ENCODE assay signal across 10 cellular contexts in genomic region chr19:42121036-42121621, GRCh38. TPM values are rescaled to one million over a fixed set of nuclear protein-coding genes. Genes with fewer than 3 reads are reported as not detected.
DNase-seq lines count a peak whose midpoint lies in the region; ATAC-seq and TF ChIP-seq lines count a peak whose summit lies in the region.
"Had no signal": no experiment of that assay in that cellular context is flagged by ENCODE, and none has a peak within 500 bp of the region (broad histone marks: within the 10 kb centered on the region; RNA-seq: fewer than 3 reads in every experiment).

No MANE protein-coding gene starts in this region.

- H3K4me1 ChIP-seq in CD8-positive, alpha-beta T cell (ENCODE audit: insufficient read depth, low read length) = peaks cover 49% of the 10 kb centered on the region
- no peaks in the 10 kb centered on the region for H3K4me1 ChIP-seq in HEK293 (ENCODE audit: control insufficient read depth, insufficient read depth, low read length)

- no peak for DNase-seq in CD8-positive, alpha-beta T cell
- no peak for DNase-seq in activated T-helper 2 cell treated with anti-CD3 and anti-CD28 coated beads, Interferon-gamma antibody, Interleukin-2, Interleukin-4, amounts not matched to agents 10 μg/mL and 5 μg/mL and 100 μg/mL, durations not matched to agents 14 hours and 24 hours and 36 hours (ENCODE audit: low spot score)
- DNase-seq in naive B cell (no peak), NCI-H2171 treated with DMSO at 0.1 percent for 48 hours (lab: John Stamatoyannopoulos, UW) (no peak)
- DNase-seq: NCI-H187 treated with DMSO at 0.1 percent for 48 hours had no signal

- peak overlapping the region; percentile 36 for H3K27ac ChIP-seq in CD8-positive, alpha-beta T cell (ENCODE audit: low read depth, low read length)
- H3K27ac ChIP-seq in HEK293 (ENCODE audit: extremely low read depth, low read depth, low read length) = no peak overlapping the region

- H3K4me1 Mint-ChIP-seq in CD8-positive, alpha-beta T cell (ENCODE audit: low read depth) = peaks cover 56% of the 10 kb centered on the region
- H3K4me1 Mint-ChIP-seq in activated T-helper 2 cell treated with anti-CD3 and anti-CD28 coated beads, Interferon-gamma antibody, Interleukin-2, Interleukin-4, amounts not matched to agents 10 μg/mL and 5 μg/mL and 100 μg/mL, durations not matched to agents 14 hours and 24 hours and 36 hours (ENCODE audit: low read depth) = peaks cover 47% of the 10 kb centered on the region
- peaks cover 78 to 99% (median 94%) of the 10 kb centered on the region in 3 donors for H3K4me1 Mint-ChIP-seq in naive B cell

- POLR2A ChIA-PET in CD8-positive, alpha-beta T cell (lab: Charles Lee) = no interaction called here
- POLR2A ChIA-PET in HEK293 (lab: Yijun Ruan, JAX) = no interaction called here

- no peaks in the 10 kb centered on the region for H3K27me3 Mint-ChIP-seq in CD8-positive, alpha-beta T cell (ENCODE audit: low read depth)
- H3K27me3 Mint-ChIP-seq in activated T-helper 2 cell treated with anti-CD3 and anti-CD28 coated beads, Interferon-gamma antibody, Interleukin-2, Interleukin-4, amounts not matched to agents 10 μg/mL and 5 μg/mL and 100 μg/mL, durations not matched to agents 14 hours and 24 hours and 36 hours (ENCODE audit: low read depth) = no peaks in the 10 kb centered on the region
- no peaks in the 10 kb centered on the region for H3K27me3 Mint-ChIP-seq in naive B cell

- H3K36me3 Mint-ChIP-seq in CD8-positive, alpha-beta T cell = peaks cover 46% of the 10 kb centered on the region
- peaks cover 51% of the 10 kb centered on the region for H3K36me3 Mint-ChIP-seq in activated T-helper 2 cell treated with anti-CD3 and anti-CD28 coated beads, Interferon-gamma antibody, Interleukin-2, Interleukin-4, amounts not matched to agents 10 μg/mL and 5 μg/mL and 100 μg/mL, durations not matched to agents 14 hours and 24 hours and 36 hours (ENCODE audit: low read depth)
- peaks cover 23 to 31% of the 10 kb centered on the region in 2 donors for H3K36me3 Mint-ChIP-seq in naive B cell

- ATAC-seq in CD8-positive, alpha-beta T cell = no peak
- ATAC-seq in naive B cell (ENCODE audit: low read depth in 2 of 2) = peak; percentile 6 to 8
- ATAC-seq in GM21447 (IDR thresholded peaks at IDR 0.05; ENCODE audit: unreplicated experiment) = no peak
- ATAC-seq in HG03280 (IDR thresholded peaks at IDR 0.05; ENCODE audit: unreplicated experiment) = no peak
- no peak for ATAC-seq in HG03469 (IDR thresholded peaks at IDR 0.05; ENCODE audit: unreplicated experiment)

- no peaks in the 10 kb centered on the region for H3K9me3 ChIP-seq in CD8-positive, alpha-beta T cell (ENCODE audit: low read length)
- H3K9me3 ChIP-seq in HEK293 (ENCODE audit: control insufficient read depth, insufficient read depth, low read depth, low read length) = peaks cover 3% of the 10 kb centered on the region; the same call in 1 of the 2 replicates

- intact Hi-C loops in CD8-positive, alpha-beta T cell (cut with DNase I, micrococcal nuclease) = loop anchor here in 1 of 2 experiments (1.0 kb wide), 1 partner anchor 11 kb away; the partner anchor contains the start of gene POU2F2
- intact Hi-C loops in activated T-helper 2 cell treated with anti-CD3 and anti-CD28 coated beads, Interferon-gamma antibody, Interleukin-2, Interleukin-4, amounts not matched to agents 10 μg/mL and 5 μg/mL and 100 μg/mL, durations not matched to agents 14 hours and 24 hours and 36 hours (cut with micrococcal nuclease) = no loop called here

- peak overlapping the region; percentile 40 for H3K4me3 Mint-ChIP-seq in CD8-positive, alpha-beta T cell
- peak overlapping the region; percentile 71 for H3K4me3 Mint-ChIP-seq in activated T-helper 2 cell treated with anti-CD3 and anti-CD28 coated beads, Interferon-gamma antibody, Interleukin-2, Interleukin-4, amounts not matched to agents 10 μg/mL and 5 μg/mL and 100 μg/mL, durations not matched to agents 14 hours and 24 hours and 36 hours (ENCODE audit: low read depth)
- peak overlapping the region; percentile 32 to 93 (median 86) for H3K4me3 Mint-ChIP-seq in naive B cell

- H3K27me3 ChIP-seq in CD8-positive, alpha-beta T cell (ENCODE audit: insufficient read depth, low read length) = no peaks in the 10 kb centered on the region

- no peaks in the 10 kb centered on the region for H3K9me3 Mint-ChIP-seq in CD8-positive, alpha-beta T cell
- H3K9me3 Mint-ChIP-seq in activated T-helper 2 cell treated with anti-CD3 and anti-CD28 coated beads, Interferon-gamma antibody, Interleukin-2, Interleukin-4, amounts not matched to agents 10 μg/mL and 5 μg/mL and 100 μg/mL, durations not matched to agents 14 hours and 24 hours and 36 hours = no peaks in the 10 kb centered on the region
- H3K9me3 Mint-ChIP-seq in naive B cell = no peaks in the 10 kb centered on the region

- no peak for TF ChIP-seq CTCF in CD8-positive, alpha-beta T cell (IDR thresholded peaks at IDR 0.05)
- no peak for TF ChIP-seq CTCF in HEK293 (tag by site-specific recombination; IDR thresholded peaks at IDR 0.05)

- no peak overlapping the region for H3K4me3 ChIP-seq in CD8-positive, alpha-beta T cell (ENCODE audit: low read depth, low read length)
- H3K4me3 ChIP-seq in HEK293 (ENCODE audit: low read depth, low read length) = no peak overlapping the region
- H3K4me3 ChIP-seq: lung had no signal

- CTCF ChIA-PET in CD8-positive, alpha-beta T cell (lab: Charles Lee) = interaction anchor here (1.2 to 2.5 kb wide), 3 partner anchors 11 to 13 kb away, joined by 5 to 13 read pairs (median 7); partner anchors contain the start of gene POU2F2
- CTCF ChIA-PET in HEK293 (lab: Yijun Ruan, JAX) = interaction anchor here (0.7 to 12.3 kb wide), 5 partner anchors 9 to 317 kb away, joined by 3 to 122 read pairs (median 4); partner anchors contain the start of gene POU2F2

- H3K36me3 ChIP-seq in CD8-positive, alpha-beta T cell (ENCODE audit: insufficient read depth, low read length) = peaks cover 4% of the 10 kb centered on the region
- H3K36me3 ChIP-seq in HEK293 (ENCODE audit: control insufficient read depth in 2 of 2, insufficient read depth in 1 of 2, low read length in 2 of 2) = no peaks in the 10 kb centered on the region

- H3K27ac Mint-ChIP-seq in CD8-positive, alpha-beta T cell = peak overlapping the region; percentile 95
- H3K27ac Mint-ChIP-seq in activated T-helper 2 cell treated with anti-CD3 and anti-CD28 coated beads, Interferon-gamma antibody, Interleukin-2, Interleukin-4, amounts not matched to agents 10 μg/mL and 5 μg/mL and 100 μg/mL, durations not matched to agents 14 hours and 24 hours and 36 hours = peak overlapping the region; percentile 95
- H3K27ac Mint-ChIP-seq in naive B cell = peak overlapping the region; percentile 88 to 98 (median 95)

TF ChIP-seq in HEK293, 187 proteins besides CTCF, POLR2A, EP300 and RAD21:
- no peak for TF ChIP-seq INSM2 (tag by site-specific recombination; IDR thresholded peaks at IDR 0.05)
- no peak for TF ChIP-seq ZIC2 (tag by site-specific recombination; IDR thresholded peaks at IDR 0.05)
- no peak for TF ChIP-seq ZNF16 (tag by site-specific recombination; IDR thresholded peaks at IDR 0.05; ENCODE audit: low read depth)
- no peak for TF ChIP-seq RBAK (tag by site-specific recombination; IDR thresholded peaks at IDR 0.05)
- 0 out of 2 replicates have a peak, but pooled peaks have one; percentile 44 for TF ChIP-seq ZNF768 (tag by site-specific recombination; IDR thresholded peaks at IDR 0.05)
- no peak for TF ChIP-seq ZNF843 (tag by site-specific recombination; IDR thresholded peaks at IDR 0.05)

RNA-seq across cellular contexts. Expression of gene POU2F2, which starts 11.1 kb away (rescaled TPM):
- total RNA-seq in CD8-positive, alpha-beta T cell = 10 to 100 TPM; 14.6 to 17.0 TPM
- total RNA-seq in activated T-helper 2 cell treated with anti-CD3 and anti-CD28 coated beads, Interferon-gamma antibody, Interleukin-2, Interleukin-4, amounts not matched to agents 10 μg/mL and 5 μg/mL and 100 μg/mL, durations not matched to agents 14 hours and 24 hours and 36 hours = 48.6 and 49.5 TPM in 2 replicates
- 10 to 100 TPM; 16.5 to 96.9 (median 24.0) TPM for polyA plus RNA-seq in naive B cell (ENCODE audit: low read depth in 6 of 6)

RNA-seq across cellular contexts. Expression of gene ZNF574, which starts 45.2 kb away (rescaled TPM):
- total RNA-seq in CD8-positive, alpha-beta T cell = 10 to 100 TPM; 25.0 to 26.2 TPM
- total RNA-seq in activated T-helper 2 cell treated with anti-CD3 and anti-CD28 coated beads, Interferon-gamma antibody, Interleukin-2, Interleukin-4, amounts not matched to agents 10 μg/mL and 5 μg/mL and 100 μg/mL, durations not matched to agents 14 hours and 24 hours and 36 hours = 15.7 and 16.6 TPM in 2 replicates
- 10 to 100 TPM in 5 of 6 donors, 1 to 10 TPM in 1; 6.0 to 27.0 (median 12.2) TPM for polyA plus RNA-seq in naive B cell (ENCODE audit: low read depth in 6 of 6)

RNA-seq across cellular contexts. Expression of gene GRIK5, which starts 51.1 kb away (rescaled TPM):
- total RNA-seq in CD8-positive, alpha-beta T cell = under 1 TPM; 0.19 to 0.50 TPM
- total RNA-seq in activated T-helper 2 cell treated with anti-CD3 and anti-CD28 coated beads, Interferon-gamma antibody, Interleukin-2, Interleukin-4, amounts not matched to agents 10 μg/mL and 5 μg/mL and 100 μg/mL, durations not matched to agents 14 hours and 24 hours and 36 hours = 2.4 and 3.3 TPM in 2 replicates
- not detected for polyA plus RNA-seq in naive B cell (ENCODE audit: low read depth in 6 of 6)

Comparison
In these comparisons a context has a peak if more than half of its experiments do, and no peak if none do; other contexts are left out.
1. ATAC-seq: peak in naive B cell (2 of 2); none in CD8-positive, alpha-beta T cell (single experiment), GM21447 (single experiment), HG03280 (single experiment) and HG03469 (single experiment).
2. Peak in every context shown above with its lines, with median percentiles within 50 percentile points of each other: H3K27ac Mint-ChIP-seq and H3K4me3 Mint-ChIP-seq.